In the genomic region with DNA sequence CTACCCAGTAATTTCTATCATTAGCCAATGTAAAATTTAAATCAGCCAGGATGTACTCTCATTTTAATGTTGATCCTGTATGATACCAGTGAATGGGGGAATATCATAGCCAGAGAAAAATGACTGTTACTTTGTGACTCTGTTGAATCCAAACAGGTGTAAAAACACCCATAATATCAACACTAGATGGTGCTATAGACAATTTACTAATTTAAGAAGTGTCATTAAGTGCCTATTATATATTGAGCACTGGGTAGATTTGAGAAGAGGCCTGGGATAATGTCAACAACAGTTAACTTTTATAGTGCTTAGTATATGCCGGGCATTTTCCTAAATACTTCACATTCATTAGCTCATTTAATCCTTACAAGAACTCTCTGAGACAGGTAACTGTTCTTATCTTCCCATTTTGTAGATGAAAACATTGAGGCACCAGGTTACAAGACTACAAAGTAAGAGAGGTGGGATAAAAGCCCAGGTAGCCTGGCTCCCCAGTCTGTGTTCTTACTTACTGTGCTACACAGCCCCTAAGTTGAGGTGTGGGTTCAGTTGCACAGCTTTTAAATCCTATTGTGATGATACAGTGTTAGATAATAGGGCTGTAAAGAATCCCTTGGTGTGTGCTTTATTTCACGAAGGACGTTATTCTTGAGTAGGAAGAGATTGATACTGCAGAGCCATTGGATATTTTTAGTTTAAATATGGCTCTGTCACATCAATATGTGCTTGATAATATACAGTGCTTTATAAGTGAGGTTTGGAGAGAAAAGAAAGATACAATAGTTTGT, we compare ENCODE assay signal across 10 cellular contexts.
A peak's percentile ranks its signal among the peaks of the same experiment; 100 is the strongest.
DNase-seq lines count a peak whose midpoint lies in the region; ATAC-seq and TF ChIP-seq lines count a peak whose summit lies in the region.
"Had no signal": no experiment of that assay in that cellular context is flagged by ENCODE, and none has a peak within 500 bp of the region (broad histone marks: within the 10 kb centered on the region; RNA-seq: fewer than 3 reads in every experiment).

No MANE protein-coding gene starts in this region.

- H3K9me3 ChIP-seq in PC-9 (ENCODE audit: insufficient read depth, low read depth), result no peaks in the 10 kb centered on the region

- BruUV-seq in PC-9 (replicated peaks; lab: Mats Ljungman, UMichigan), result no TSS peak

- no peaks in the 10 kb centered on the region for H3K27me3 ChIP-seq in PC-9 (ENCODE audit: insufficient read depth, low read depth)

- peak; percentile 30; the same call in 1 of the 2 replicates for TF ChIP-seq CTCF in AG10803 (conservative IDR thresholded peaks at IDR 0.05; ENCODE audit: low read length)
- peak; percentile 30; the same call in 1 of the 3 replicates for TF ChIP-seq CTCF in GM12872 (IDR thresholded peaks at IDR 0.05; ENCODE audit: insufficient read depth, low read depth, low read length)
- TF ChIP-seq CTCF in PC-9 (conservative IDR thresholded peaks at IDR 0.05), result peak; percentile 54

- H3K36me3 ChIP-seq in PC-9 (ENCODE audit: low read depth), result no peaks in the 10 kb centered on the region

- CTCF ChIA-PET in PC-9 (lab: Charles Lee), result no interaction called here

- H4K20me1 ChIP-seq in PC-9 (ENCODE audit: insufficient read depth), result no peaks in the 10 kb centered on the region

- H3K9me2 ChIP-seq in PC-9 (ENCODE audit: insufficient read depth), result no peaks in the 10 kb centered on the region

- H3K79me2 ChIP-seq in PC-9 (ENCODE audit: low read depth), result no peaks in the 10 kb centered on the region

- H3K4me2 ChIP-seq in PC-9, result no peak overlapping the region

- H3K4me1 ChIP-seq in PC-9 (replicated peaks; ENCODE audit: insufficient read depth), result no peaks in the 10 kb centered on the region

- ATAC-seq in GM21529 (IDR thresholded peaks at IDR 0.05; ENCODE audit: unreplicated experiment), result no peak

- no peak overlapping the region for H3K27ac ChIP-seq in PC-9

- H3K4me3 ChIP-seq in AG10803 (ENCODE audit: low read length), result no peak overlapping the region
- no peak overlapping the region for H3K4me3 ChIP-seq in PC-9

- no peaks in the 10 kb centered on the region for H3F3A ChIP-seq in PC-9 (ENCODE audit: insufficient read depth, low read depth)

- POLR2A ChIA-PET in PC-9 (lab: Charles Lee; ENCODE audit: unreplicated experiment), result no interaction called here

- intact Hi-C loops in PC-9 (cut with micrococcal nuclease; ENCODE audit: unreplicated experiment), result no loop called here

- DNase-seq in AG10803 (ENCODE audit: low read depth) (no peak), PC-9 (no peak), germinal center (ENCODE audit: low spot score) (peak; percentile 16), NCI-H2029 (lab: John Stamatoyannopoulos, UW) (no peak)
- DNase-seq in stimulated activated CD4-positive, alpha-beta T cell treated with anti-CD3 and anti-CD28 coated beads, Interleukin-1b, Interleukin-23, amount 100 ng/mL, for 48 hours, result no peak
- no peak for DNase-seq in NK-92 treated with Interleukin-12 subunit alpha and Interleukin-12 subunit beta, amount 100 ng/mL, for 24 hours (lab: John Stamatoyannopoulos, UW)
- DNase-seq: activated effector memory CD4-positive, alpha-beta T cell treated with anti-CD3 and anti-CD28 coated beads, Interleukin-2, amount 50 U/mL, for 16 hours; caudate nucleus had no signal

- H2AFZ ChIP-seq in PC-9, result no peak overlapping the region
